Comparison of ENCODE assay signal across 17 cellular contexts in genomic region chr3:186207515-186207914, GRCh38.
DNase-seq lines count a peak whose midpoint lies in the region; ATAC-seq, FAIRE-seq and TF ChIP-seq lines count a peak whose summit lies in the region.
"Had no signal": no experiment of that assay in that cellular context is flagged by ENCODE, and none has a peak within 500 bp of the region (broad histone marks: within the 10 kb centered on the region; RNA-seq: fewer than 3 reads in every experiment).

No MANE protein-coding gene starts in this region.

- no peaks in the 10 kb centered on the region for H3K79me2 ChIP-seq in K562 (ENCODE audit: control insufficient read depth, insufficient read depth, low read length)

- no peaks in the 10 kb centered on the region for H4K20me1 ChIP-seq in K562 (replicated peaks; ENCODE audit: control insufficient read depth, insufficient read depth, low read length)

- no peaks in the 10 kb centered on the region for H3K9me3 ChIP-seq in K562 (replicated peaks; ENCODE audit: control insufficient read depth, insufficient read depth, low read depth, low read length)
- H3K9me3 ChIP-seq in mesenchymal stem cell (ENCODE audit: control insufficient read depth, low read length): no peaks in the 10 kb centered on the region

- H3K9me1 ChIP-seq in K562 (ENCODE audit: control insufficient read depth, insufficient read depth, low read length): no peaks in the 10 kb centered on the region

- POLR2A ChIA-PET in K562 (lab: Yijun Ruan, JAX): interaction anchor here (0.7 to 1.5 kb wide), 3 partner anchors 14 to 275 kb away, joined by 3 to 5 read pairs (median 3); no protein-coding TSS in a partner anchor

- H3K4me2 ChIP-seq in K562 (ENCODE audit: insufficient read depth, low read length) (no peak overlapping the region), mesenchymal stem cell (ENCODE audit: low read length, poor library complexity, severe bottlenecking) (no peak overlapping the region)
- H3K4me2 ChIP-seq: KMS-11 had no signal

- ATAC-seq in activated naive CD8-positive, alpha-beta T cell treated with anti-CD3 and anti-CD28 coated beads, Interleukin-2, amount 50 U/mL, for 24 hours: peak; percentile 38
- ATAC-seq in K562: no peak

- no peak overlapping the region for H3K23ac ChIP-seq in mesenchymal stem cell (ENCODE audit: low read length in 2 of 2)

- H3K36me3 Mint-ChIP-seq in activated naive CD8-positive, alpha-beta T cell treated with anti-CD3 and anti-CD28 coated beads, Interleukin-2, amount 50 U/mL, for 24 hours (ENCODE audit: low read depth): no peaks in the 10 kb centered on the region
- H3K36me3 Mint-ChIP-seq in activated naive CD8-positive, alpha-beta T cell treated with anti-CD3 and anti-CD28 coated beads for 36 hours: no peaks in the 10 kb centered on the region

- H2BK120ac ChIP-seq in mesenchymal stem cell (ENCODE audit: low read depth, low read length): no peak overlapping the region

- H2BK5ac ChIP-seq in mesenchymal stem cell (ENCODE audit: low read depth, low read length, poor library complexity, severe bottlenecking): no peak overlapping the region

- intact Hi-C loops in K562 (cut with micrococcal nuclease): no loop called here

- BruUV-seq in K562 (replicated peaks; lab: Mats Ljungman, UMichigan): no TSS peak

- H2AFZ ChIP-seq in K562 (ENCODE audit: low read depth, low read length) (no peak overlapping the region), mesenchymal stem cell (ENCODE audit: low read depth, low read length) (no peak overlapping the region)

- WGBS in K562 (ENCODE audit: insufficient coverage, low coverage, missing lambda C conversion rate): 35% methylated on average over 3 of the region's 3 CpGs
- 93% methylated on average over 3 of the region's 3 CpGs for WGBS in mesenchymal stem cell

- H3K9ac ChIP-seq in K562 (ENCODE audit: insufficient read depth in 1 of 2, low read depth in 2 of 2, low read length in 2 of 2) (no peak overlapping the region), mesenchymal stem cell (ENCODE audit: low read length) (no peak overlapping the region)
- H3K9ac ChIP-seq: KMS-11 had no signal

- H3K27ac ChIP-seq in K562 (ENCODE audit: extremely low read depth, low read depth, low read length) (no peak overlapping the region), mesenchymal stem cell (ENCODE audit: low read length, poor library complexity, severe bottlenecking) (no peak overlapping the region)
- H3K27ac ChIP-seq: C4-2B, KMS-11 had no signal

- TF ChIP-seq EP300 in K562 (IDR thresholded peaks at IDR 0.05; ENCODE audit: low read length): no peak

- in situ Hi-C loops in K562 (cut with MboI): no loop called here

- H3K27me3 ChIP-seq in K562 (ENCODE audit: control insufficient read depth in 2 of 2, insufficient read depth in 2 of 2, low read length in 2 of 2) (peaks cover 7 to 10% of the 10 kb centered on the region in 2 experiments; a peak in 2 of 5 replicates), mesenchymal stem cell (ENCODE audit: control insufficient read depth in 1 of 2, insufficient read depth in 1 of 2, low read length in 2 of 2) (peaks cover 0 to 9% of the 10 kb centered on the region in 2 experiments)

- H3K4ac ChIP-seq in mesenchymal stem cell (ENCODE audit: low read depth in 1 of 2, low read length in 2 of 2): no peak overlapping the region

- peaks cover 14 to 17% of the 10 kb centered on the region in 2 experiments for H3K4me1 ChIP-seq in K562 (replicated peaks in 1 of 2; ENCODE audit: control insufficient read depth in 2 of 2, insufficient read depth in 2 of 2, low read length in 2 of 2)
- peaks cover 15% of the 10 kb centered on the region for H3K4me1 ChIP-seq in mesenchymal stem cell (ENCODE audit: control insufficient read depth, insufficient read depth, low read depth, low read length)

- H3K79me1 ChIP-seq in mesenchymal stem cell (replicated peaks; ENCODE audit: low read length, poor library complexity, severe bottlenecking): no peaks in the 10 kb centered on the region

- no peak overlapping the region for H3K14ac ChIP-seq in mesenchymal stem cell (ENCODE audit: low read length in 2 of 2)

- no peak overlapping the region for H4K91ac ChIP-seq in mesenchymal stem cell (ENCODE audit: low read length)

- H3K18ac ChIP-seq in mesenchymal stem cell (ENCODE audit: low read depth in 1 of 2, low read length in 2 of 2): no peak overlapping the region

- TF ChIP-seq RAD21 in K562 (CRISPR knock-in tag; conservative IDR thresholded peaks at IDR 0.05 in 1 of 2, IDR thresholded peaks at IDR 0.05 in 1 of 2): no peak

- no peak overlapping the region for H4K8ac ChIP-seq in mesenchymal stem cell (ENCODE audit: low read length)

- no peak overlapping the region for H3K4me3 ChIP-seq in K562
- no peak overlapping the region for H3K4me3 ChIP-seq in mesenchymal stem cell (ENCODE audit: insufficient read depth in 1 of 2, low read depth in 1 of 2, low read length in 2 of 2)

- CTCF ChIA-PET in K562 (lab: Yijun Ruan, JAX; ENCODE audit: low intra/inter-chr PET ratio): no interaction called here

- H3K4me3 Mint-ChIP-seq in activated naive CD8-positive, alpha-beta T cell treated with anti-CD3 and anti-CD28 coated beads, Interleukin-2, amount 50 U/mL, for 24 hours: no peak overlapping the region
- no peak overlapping the region for H3K4me3 Mint-ChIP-seq in activated naive CD8-positive, alpha-beta T cell treated with anti-CD3 and anti-CD28 coated beads for 36 hours

- H2BK12ac ChIP-seq in mesenchymal stem cell (ENCODE audit: low read length in 2 of 2): peak overlapping the region; percentile 35 to 68

- H3K36me3 ChIP-seq in K562 (ENCODE audit: control insufficient read depth, insufficient read depth, low read length): no peaks in the 10 kb centered on the region
- no peaks in the 10 kb centered on the region for H3K36me3 ChIP-seq in mesenchymal stem cell (ENCODE audit: control insufficient read depth in 1 of 2, insufficient read depth in 2 of 2, low read depth in 1 of 2, low read length in 2 of 2)

- FAIRE-seq in GM12891 (lab: Jason Lieb, UNC): peak; percentile 58
- no peak for FAIRE-seq in K562 (lab: Jason Lieb, UNC)
- FAIRE-seq: H54 had no signal

- TF ChIP-seq POLR2A in GM12891 (IDR thresholded peaks at IDR 0.05; ENCODE audit: low read depth, low read length) (no peak), K562 (conservative IDR thresholded peaks at IDR 0.05) (no peak)

- TF ChIP-seq CTCF in K562 (IDR thresholded peaks at IDR 0.05 in 2 of 3, conservative IDR thresholded peaks at IDR 0.05 in 1 of 3; ENCODE audit: insufficient read depth in 2 of 3, low read depth in 1 of 3, low read length in 3 of 3): no peak

- H3K27ac Mint-ChIP-seq in activated naive CD8-positive, alpha-beta T cell treated with anti-CD3 and anti-CD28 coated beads, Interleukin-2, amount 50 U/mL, for 24 hours: no peak overlapping the region
- H3K27ac Mint-ChIP-seq in activated naive CD8-positive, alpha-beta T cell treated with anti-CD3 and anti-CD28 coated beads for 36 hours: no peak overlapping the region

- DNase-seq in activated naive CD8-positive, alpha-beta T cell treated with anti-CD3 and anti-CD28 coated beads, Interleukin-2, amount 50 U/mL, for 24 hours: no peak
- DNase-seq in activated naive CD8-positive, alpha-beta T cell treated with anti-CD3 and anti-CD28 coated beads for 36 hours: no peak
- DNase-seq in GM12891 (ENCODE audit: insufficient read length, low spot score) (no peak), K562 (ENCODE audit: extremely low read depth in 1 of 4, low spot score in 3 of 4) (no peak), mesenchymal stem cell (no peak), ureter (ENCODE audit: low spot score) (no peak), medulla oblongata (ENCODE audit: extremely low spot score) (no peak)
- DNase-seq: DMS79, NCI-H1417, NCI-H187, NCI-H2107, NCI-H510A, NCI-H774, SHP77 had no signal

- no peaks in the 10 kb centered on the region for H3K9me3 Mint-ChIP-seq in activated naive CD8-positive, alpha-beta T cell treated with anti-CD3 and anti-CD28 coated beads, Interleukin-2, amount 50 U/mL, for 24 hours
- H3K9me3 Mint-ChIP-seq in activated naive CD8-positive, alpha-beta T cell treated with anti-CD3 and anti-CD28 coated beads for 36 hours: no peaks in the 10 kb centered on the region

- H2BK15ac ChIP-seq in mesenchymal stem cell (ENCODE audit: low read depth, poor library complexity, severe bottlenecking): peak overlapping the region; percentile 37

- peaks cover 5% of the 10 kb centered on the region for H3K27me3 Mint-ChIP-seq in activated naive CD8-positive, alpha-beta T cell treated with anti-CD3 and anti-CD28 coated beads, Interleukin-2, amount 50 U/mL, for 24 hours
- peaks cover 3% of the 10 kb centered on the region for H3K27me3 Mint-ChIP-seq in activated naive CD8-positive, alpha-beta T cell treated with anti-CD3 and anti-CD28 coated beads for 36 hours

- H3K4me1 Mint-ChIP-seq in activated naive CD8-positive, alpha-beta T cell treated with anti-CD3 and anti-CD28 coated beads, Interleukin-2, amount 50 U/mL, for 24 hours: peaks cover 14% of the 10 kb centered on the region
- peaks cover 3% of the 10 kb centered on the region for H3K4me1 Mint-ChIP-seq in activated naive CD8-positive, alpha-beta T cell treated with anti-CD3 and anti-CD28 coated beads for 36 hours

- H2AK5ac ChIP-seq in mesenchymal stem cell (ENCODE audit: low read length, severe bottlenecking): no peak overlapping the region

TF ChIP-seq in GM12891, 5 proteins besides CTCF, POLR2A, EP300 and RAD21:
- TF ChIP-seq POU2F2 (IDR thresholded peaks at IDR 0.05; ENCODE audit: low read depth, low read length): no peak
TF ChIP-seq in GM12891: peak in this region for 0.

TF ChIP-seq in K562, 482 proteins besides CTCF, POLR2A, EP300 and RAD21:
- TF ChIP-seq BCOR (IDR thresholded peaks at IDR 0.05): 0 out of 2 replicates have a peak, but pooled peaks have one; percentile 20
- TF ChIP-seq JUNB (CRISPR knock-in tag; conservative IDR thresholded peaks at IDR 0.05): no peak
- no peak for TF ChIP-seq GMEB1 (CRISPR knock-in tag; IDR thresholded peaks at IDR 0.05)
- TF ChIP-seq ZNF696 (CRISPR knock-in tag; conservative IDR thresholded peaks at IDR 0.05): no peak
- no peak for TF ChIP-seq ZNF165 (CRISPR knock-in tag; IDR thresholded peaks at IDR 0.05; ENCODE audit: borderline replicate concordance)
TF ChIP-seq in K562: peak in this region for 1.
